In genomic region chr17:50267074-50267841, GRCh38 we compare ENCODE assay signal across 12 cellular contexts. TPM values are rescaled to one million over a fixed set of nuclear protein-coding genes. Genes with fewer than 3 reads are reported as not detected.
DNase-seq lines count a peak whose midpoint lies in the region; ATAC-seq, FAIRE-seq and TF ChIP-seq lines count a peak whose summit lies in the region.
"Had no signal": no experiment of that assay in that cellular context is flagged by ENCODE, and none has a peak within 500 bp of the region (broad histone marks: within the 10 kb centered on the region; RNA-seq: fewer than 3 reads in every experiment).

No MANE protein-coding gene starts in this region.

- H3K36me3 Mint-ChIP-seq in activated naive CD4-positive, alpha-beta T cell treated with anti-CD3 and anti-CD28 coated beads, Interleukin-2, amount 10 ng/mL, durations not matched to agents 7 days and 5 days = no peaks in the 10 kb centered on the region
- no peaks in the 10 kb centered on the region for H3K36me3 Mint-ChIP-seq in activated naive CD4-positive, alpha-beta T cell treated with anti-CD3 and anti-CD28 coated beads, Interleukin-2, amount 50 U/mL, for 72 hours
- no peaks in the 10 kb centered on the region for H3K36me3 Mint-ChIP-seq in mesothelial cell of epicardium
- H3K36me3 Mint-ChIP-seq: activated naive CD8-positive, alpha-beta T cell treated with anti-CD3 and anti-CD28 coated beads for 36 hours had no signal

- H3K36me3 ChIP-seq in bronchial epithelial cell (ENCODE audit: control insufficient read depth, insufficient read depth, low read length) (no peaks in the 10 kb centered on the region), uterus (no peaks in the 10 kb centered on the region), esophagus muscularis mucosa (no peaks in the 10 kb centered on the region)
- H3K36me3 ChIP-seq: SJCRH30 had no signal

- no peaks in the 10 kb centered on the region for H3K9me3 Mint-ChIP-seq in activated naive CD4-positive, alpha-beta T cell treated with anti-CD3 and anti-CD28 coated beads, Interleukin-2, amount 10 ng/mL, durations not matched to agents 7 days and 5 days
- H3K9me3 Mint-ChIP-seq in activated naive CD4-positive, alpha-beta T cell treated with anti-CD3 and anti-CD28 coated beads, Interleukin-2, amount 50 U/mL, for 72 hours = no peaks in the 10 kb centered on the region
- no peaks in the 10 kb centered on the region for H3K9me3 Mint-ChIP-seq in mesothelial cell of epicardium
- H3K9me3 Mint-ChIP-seq: activated naive CD8-positive, alpha-beta T cell treated with anti-CD3 and anti-CD28 coated beads for 36 hours had no signal

- H3K4me1 Mint-ChIP-seq in activated naive CD4-positive, alpha-beta T cell treated with anti-CD3 and anti-CD28 coated beads, Interleukin-2, amount 10 ng/mL, durations not matched to agents 7 days and 5 days = no peaks in the 10 kb centered on the region
- H3K4me1 Mint-ChIP-seq in mesothelial cell of epicardium = peaks cover 85% of the 10 kb centered on the region
- H3K4me1 Mint-ChIP-seq: activated naive CD8-positive, alpha-beta T cell treated with anti-CD3 and anti-CD28 coated beads for 36 hours had no signal

- CTCF ChIA-PET in activated naive CD4-positive, alpha-beta T cell treated with anti-CD3 and anti-CD28 coated beads, Interleukin-2, amount 10 ng/mL, durations not matched to agents 7 days and 5 days (lab: Charles Lee) = interaction anchor here (0.9 to 9.3 kb wide), 2 partner anchors 30 to 64 kb away, joined by 5 to 66 read pairs; partner anchors contain the start of gene COL1A1

- TF ChIP-seq POLR2A in uterus (IDR thresholded peaks at IDR 0.05) = no peak
- TF ChIP-seq POLR2A in esophagus muscularis mucosa (IDR thresholded peaks at IDR 0.05; ENCODE audit: low read depth) = no peak

- H3K9me3 ChIP-seq in uterus = no peaks in the 10 kb centered on the region
- H3K9me3 ChIP-seq in esophagus muscularis mucosa = no peaks in the 10 kb centered on the region
- H3K9me3 ChIP-seq: SJCRH30 had no signal

- peaks cover 62% of the 10 kb centered on the region for H3K27me3 Mint-ChIP-seq in activated naive CD4-positive, alpha-beta T cell treated with anti-CD3 and anti-CD28 coated beads, Interleukin-2, amount 10 ng/mL, durations not matched to agents 7 days and 5 days
- no peaks in the 10 kb centered on the region for H3K27me3 Mint-ChIP-seq in mesothelial cell of epicardium (ENCODE audit: low read depth)

- peak; percentile 6 for DNase-seq in activated naive CD4-positive, alpha-beta T cell treated with anti-CD3 and anti-CD28 coated beads, Interleukin-2, amount 10 ng/mL, durations not matched to agents 7 days and 5 days
- DNase-seq in activated naive CD4-positive, alpha-beta T cell treated with anti-CD3 and anti-CD28 coated beads, Interleukin-2, amount 50 U/mL, for 72 hours (ENCODE audit: low spot score in 2 of 2) = no peak
- no peak for DNase-seq in bronchial epithelial cell (ENCODE audit: low read depth)
- DNase-seq in mesothelial cell of epicardium (ENCODE audit: low spot score in 2 of 2, unreplicated experiment in 2 of 2) = no peak
- DNase-seq in uterus = peak; percentile 24 to 52
- no peak for DNase-seq in esophagus muscularis mucosa (ENCODE audit: extremely low spot score)
- DNase-seq in NCI-H1092 (lab: John Stamatoyannopoulos, UW) = no peak
- DNase-seq: activated CD4-positive, alpha-beta T cell treated with anti-CD3 and anti-CD28 coated beads, Interleukin-2, amount 50 U/mL, for 1 hour; activated naive CD8-positive, alpha-beta T cell treated with anti-CD3 and anti-CD28 coated beads for 36 hours had no signal

- intact Hi-C loops in uterus (cut with DNase I; ENCODE audit: low total_unique reads) = no loop called here
- intact Hi-C loops in esophagus muscularis mucosa (cut with DNase I) = no loop called here

- H3K4me3 ChIP-seq in bronchial epithelial cell (ENCODE audit: low read depth, low read length) (no peak overlapping the region), uterus (no peak overlapping the region), esophagus muscularis mucosa (no peak overlapping the region)
- H3K4me3 ChIP-seq: SJCRH30 had no signal

- TF ChIP-seq CTCF in bronchial epithelial cell (IDR thresholded peaks at IDR 0.05; ENCODE audit: insufficient read depth, low read length, severe bottlenecking) (no peak), mesothelial cell of epicardium (IDR thresholded peaks at IDR 0.05; ENCODE audit: unreplicated experiment) (no peak), uterus (IDR thresholded peaks at IDR 0.05) (no peak), esophagus muscularis mucosa (IDR thresholded peaks at IDR 0.05) (no peak)

- H3K4me3 Mint-ChIP-seq in activated naive CD4-positive, alpha-beta T cell treated with anti-CD3 and anti-CD28 coated beads, Interleukin-2, amount 10 ng/mL, durations not matched to agents 7 days and 5 days = no peak overlapping the region
- peak overlapping the region; percentile 11 for H3K4me3 Mint-ChIP-seq in mesothelial cell of epicardium
- H3K4me3 Mint-ChIP-seq: activated naive CD8-positive, alpha-beta T cell treated with anti-CD3 and anti-CD28 coated beads for 36 hours had no signal

- H3K4me1 ChIP-seq in uterus (peaks cover 38 to 52% of the 10 kb centered on the region in 2 donors), esophagus muscularis mucosa (peaks cover 17 to 68% (median 52%) of the 10 kb centered on the region in 4 donors)
- H3K4me1 ChIP-seq: parathyroid adenoma had no signal

- H3K27me3 ChIP-seq in bronchial epithelial cell (ENCODE audit: control insufficient read depth, insufficient read depth, low read length) (peaks cover 9% of the 10 kb centered on the region), uterus (no peaks in the 10 kb centered on the region), esophagus muscularis mucosa (no peaks in the 10 kb centered on the region)

- no peak for TF ChIP-seq EP300 in esophagus muscularis mucosa (IDR thresholded peaks at IDR 0.05)

- H3K27ac ChIP-seq in uterus (peak overlapping the region; percentile 92 to 93), esophagus muscularis mucosa (replicated peaks in 1 of 4) (peak overlapping the region in 1 of 4 donors; percentile 33)
- H3K27ac ChIP-seq: parathyroid adenoma, SJCRH30 had no signal

- no peak for ATAC-seq in activated naive CD4-positive, alpha-beta T cell treated with anti-CD3 and anti-CD28 coated beads, Interleukin-2, amount 50 U/mL, for 72 hours
- no peak for ATAC-seq in HG03354 (IDR thresholded peaks at IDR 0.05; ENCODE audit: poor library complexity, severe bottlenecking, unreplicated experiment)

- no peak overlapping the region for H3K27ac Mint-ChIP-seq in activated naive CD4-positive, alpha-beta T cell treated with anti-CD3 and anti-CD28 coated beads, Interleukin-2, amount 10 ng/mL, durations not matched to agents 7 days and 5 days
- H3K27ac Mint-ChIP-seq in activated naive CD4-positive, alpha-beta T cell treated with anti-CD3 and anti-CD28 coated beads, Interleukin-2, amount 50 U/mL, for 72 hours = no peak overlapping the region
- peak overlapping the region; percentile 92 for H3K27ac Mint-ChIP-seq in mesothelial cell of epicardium
- H3K27ac Mint-ChIP-seq: activated naive CD8-positive, alpha-beta T cell treated with anti-CD3 and anti-CD28 coated beads for 36 hours had no signal

- WGBS in esophagus muscularis mucosa = 54% methylated on average over 8 of the region's 10 CpGs

- peak; percentile 23 for FAIRE-seq in bronchial epithelial cell (lab: Jason Lieb, UNC)

RNA-seq across cellular contexts. Expression of gene TMEM92, which starts 7.0 kb away (rescaled TPM):
- total RNA-seq in activated naive CD4-positive, alpha-beta T cell treated with anti-CD3 and anti-CD28 coated beads, Interleukin-2, amount 50 U/mL, for 72 hours = under 1 TPM in 1 of 2 donors, not detected in 1; 0.39 TPM
- 0.26 and 0.64 TPM in 2 replicates for total RNA-seq in bronchial epithelial cell
- total RNA-seq in mesothelial cell of epicardium = 2.7 to 3.9 TPM (median 3.6 TPM) in 3 replicates
- total RNA-seq in uterus = under 1 TPM in 2 of 4 donors, not detected in 2; 0.07 to 0.91 TPM
- total RNA-seq in esophagus muscularis mucosa = under 1 TPM in 1 of 4 donors, not detected in 3; 0.80 TPM
- total RNA-seq: activated naive CD8-positive, alpha-beta T cell treated with anti-CD3 and anti-CD28 coated beads for 36 hours; SJCRH30 had no signal

Comparison
In these comparisons a context has a peak if more than half of its experiments do, and no peak if none do; other contexts are left out.
1. DNase-seq: peak in activated naive CD4-positive, alpha-beta T cell treated with anti-CD3 and anti-CD28 coated beads, Interleukin-2, amount 10 ng/mL, durations not matched to agents 7 days and 5 days (single experiment) and uterus (2 of 2); none in activated naive CD4-positive, alpha-beta T cell treated with anti-CD3 and anti-CD28 coated beads, Interleukin-2, amount 50 U/mL, for 72 hours (0 of 2), bronchial epithelial cell (single experiment), mesothelial cell of epicardium (0 of 2), esophagus muscularis mucosa (single experiment) and NCI-H1092 (single experiment).